ENCODE assay signal across 8 cellular contexts in genomic region chr3:146159616-146160232, GRCh38. TPM values are rescaled to one million over a fixed set of nuclear protein-coding genes. Genes with fewer than 3 reads are reported as not detected.
DNase-seq lines count a peak whose midpoint lies in the region; ATAC-seq and TF ChIP-seq lines count a peak whose summit lies in the region.

No MANE protein-coding gene starts in this region.

- H2BK120ac ChIP-seq in neuronal stem cell (ENCODE audit: low read depth, low read length): no peak overlapping the region

- peaks cover 12% of the 10 kb centered on the region for H3K4me1 Mint-ChIP-seq in CD8-positive, alpha-beta T cell (ENCODE audit: low read depth)

- TF ChIP-seq CTCF in CD8-positive, alpha-beta T cell (IDR thresholded peaks at IDR 0.05): no peak
- no peak for TF ChIP-seq CTCF in epithelial cell of esophagus (IDR thresholded peaks at IDR 0.05; ENCODE audit: insufficient read depth, low read depth, low read length, missing control alignments)

- no peaks in the 10 kb centered on the region for H3K9me3 Mint-ChIP-seq in CD8-positive, alpha-beta T cell

- H3K27ac ChIP-seq in CD8-positive, alpha-beta T cell (ENCODE audit: low read depth, low read length): no peak overlapping the region
- H3K27ac ChIP-seq in neuronal stem cell (replicated peaks; ENCODE audit: low read length): no peak overlapping the region

- H3K36me3 Mint-ChIP-seq in CD8-positive, alpha-beta T cell: no peaks in the 10 kb centered on the region

- no peak overlapping the region for H4K8ac ChIP-seq in neuronal stem cell (ENCODE audit: low read depth, low read length)

- H3K4me2 ChIP-seq in neuronal stem cell (ENCODE audit: insufficient read depth, low read length, poor library complexity, severe bottlenecking): peak overlapping the region; percentile 86

- peaks cover 32% of the 10 kb centered on the region for H3K27me3 Mint-ChIP-seq in CD8-positive, alpha-beta T cell (ENCODE audit: low read depth)

- H3K4me3 ChIP-seq in CD8-positive, alpha-beta T cell (ENCODE audit: low read depth, low read length): no peak overlapping the region
- H3K4me3 ChIP-seq in epithelial cell of esophagus (ENCODE audit: low read length): peak overlapping the region; percentile 79
- H3K4me3 ChIP-seq in neuronal stem cell (ENCODE audit: low read length in 2 of 2): peak overlapping the region in 1 of 2 donors; percentile 59

- H3K4ac ChIP-seq in neuronal stem cell (ENCODE audit: low read length): no peak overlapping the region

- no peak overlapping the region for H3K9ac ChIP-seq in neuronal stem cell (ENCODE audit: low read depth, low read length, poor library complexity)

- H3K14ac ChIP-seq in neuronal stem cell (ENCODE audit: low read length): no peak overlapping the region

- H4K91ac ChIP-seq in neuronal stem cell (ENCODE audit: low read depth, low read length, poor library complexity): no peak overlapping the region

- no peak overlapping the region for H2AK5ac ChIP-seq in neuronal stem cell (ENCODE audit: low read depth, low read length)

- no peak for DNase-seq in CD8-positive, alpha-beta T cell
- peak; percentile 76 for DNase-seq in OCI-M1 (lab: John Stamatoyannopoulos, UW)
- no peak for DNase-seq in epithelial cell of esophagus (ENCODE audit: low read depth)
- no peak for DNase-seq in neuronal stem cell (ENCODE audit: low spot score)
- no peak for DNase-seq in NCI-H2196 (lab: John Stamatoyannopoulos, UW; ENCODE audit: unreplicated experiment)
- DNase-seq in NCI-H2081 (lab: John Stamatoyannopoulos, UW): no peak
- no peak for DNase-seq in activated CD8-positive, alpha-beta memory T cell treated with anti-CD3 and anti-CD28 coated beads, Interleukin-2, amount 50 U/mL, for 48 hours

- intact Hi-C loops in CD8-positive, alpha-beta T cell (cut with DNase I, micrococcal nuclease): no loop called here

- POLR2A ChIA-PET in CD8-positive, alpha-beta T cell (lab: Charles Lee): no interaction called here

- no peaks in the 10 kb centered on the region for H3K36me3 ChIP-seq in CD8-positive, alpha-beta T cell (ENCODE audit: insufficient read depth, low read length)
- no peaks in the 10 kb centered on the region for H3K36me3 ChIP-seq in neuronal stem cell (replicated peaks in 1 of 2; ENCODE audit: control insufficient read depth in 2 of 2, insufficient read depth in 2 of 2, low read length in 2 of 2)

- WGBS in neuronal stem cell (ENCODE audit: extremely low coverage in 2 of 2, insufficient read length in 2 of 2, insufficient replicate concordance in 1 of 2), 2 donors: no CpG with 5 or more reads among the region's 5 CpGs

- peak overlapping the region; percentile 59 for H3K4me3 Mint-ChIP-seq in CD8-positive, alpha-beta T cell

- H2AFZ ChIP-seq in neuronal stem cell (ENCODE audit: low read length): peak overlapping the region; percentile 97

- H3K23ac ChIP-seq in neuronal stem cell (ENCODE audit: low read depth, low read length, poor library complexity): no peak overlapping the region

- no peak overlapping the region for H2BK15ac ChIP-seq in neuronal stem cell (ENCODE audit: low read length)

- no peak overlapping the region for H3K18ac ChIP-seq in neuronal stem cell (ENCODE audit: low read length)

- H2BK5ac ChIP-seq in neuronal stem cell (ENCODE audit: low read length): no peak overlapping the region

- CTCF ChIA-PET in CD8-positive, alpha-beta T cell (lab: Charles Lee): no interaction called here

- peaks cover 9% of the 10 kb centered on the region for H3K27me3 ChIP-seq in CD8-positive, alpha-beta T cell (ENCODE audit: insufficient read depth, low read length)
- H3K27me3 ChIP-seq in neuronal stem cell (ENCODE audit: control insufficient read depth in 3 of 3, insufficient read depth in 3 of 3, low read depth in 1 of 3, low read length in 3 of 3): peaks cover 0 to 16% (median 4%) of the 10 kb centered on the region in 3 experiments

- H3K4me1 ChIP-seq in CD8-positive, alpha-beta T cell (ENCODE audit: insufficient read depth, low read length): no peaks in the 10 kb centered on the region
- no peaks in the 10 kb centered on the region for H3K4me1 ChIP-seq in neuronal stem cell (ENCODE audit: control insufficient read depth in 2 of 2, insufficient read depth in 1 of 2, low read depth in 1 of 2, low read length in 2 of 2)

- H2BK12ac ChIP-seq in neuronal stem cell (ENCODE audit: low read length): no peak overlapping the region

- no peak overlapping the region for H3K27ac Mint-ChIP-seq in CD8-positive, alpha-beta T cell

- ATAC-seq in CD8-positive, alpha-beta T cell: no peak
- no peak for ATAC-seq in HG02870 (IDR thresholded peaks at IDR 0.05; ENCODE audit: unreplicated experiment)

- H3K79me1 ChIP-seq in neuronal stem cell (ENCODE audit: low read depth, low read length): no peaks in the 10 kb centered on the region

- H3K9me3 ChIP-seq in CD8-positive, alpha-beta T cell (ENCODE audit: low read length): no peaks in the 10 kb centered on the region
- H3K9me3 ChIP-seq in neuronal stem cell (replicated peaks in 1 of 2; ENCODE audit: control insufficient read depth in 2 of 2, insufficient read depth in 1 of 2, low read depth in 1 of 2, low read length in 2 of 2): no peaks in the 10 kb centered on the region

RNA-seq across cellular contexts. Expression of gene PLOD2, which starts 1.3 kb away (rescaled TPM):
- not detected for total RNA-seq in CD8-positive, alpha-beta T cell
- polyA plus RNA-seq in neuronal stem cell (2013, experiment 1 of 2): 9.3 TPM
- 11.7 TPM for polyA plus RNA-seq in neuronal stem cell (2013, experiment 2 of 2)
